Comparison of ENCODE assay signal across 8 cellular contexts in genomic region chr12:754871-755562, GRCh38. TPM values are rescaled to one million over a fixed set of nuclear protein-coding genes. Genes with fewer than 3 reads are reported as not detected.
A peak's percentile ranks its signal among the peaks of the same experiment; 100 is the strongest.
DNase-seq lines count a peak whose midpoint lies in the region; ATAC-seq and TF ChIP-seq lines count a peak whose summit lies in the region.

No MANE protein-coding gene starts in this region.

- peak overlapping the region; percentile 9 to 82 for H3K9ac ChIP-seq in duodenal mucosa (ENCODE audit: low read depth in 1 of 2, low read length in 2 of 2)

- DNase-seq in DMS153 treated with DMSO at 0.1 percent for 48 hours (lab: John Stamatoyannopoulos, UW; ENCODE audit: unreplicated experiment) (peak; percentile 11), DMS153 (lab: John Stamatoyannopoulos, UW) (no peak), HT1080 (ENCODE audit: low read depth) (peak; percentile 68), myocyte (ENCODE audit: low read depth) (peak; percentile 64), occipital lobe (lab: John Stamatoyannopoulos, UW) (no peak)

- H3K36me3 ChIP-seq in duodenal mucosa (ENCODE audit: control insufficient read depth in 1 of 2, insufficient read depth in 2 of 2, low read length in 2 of 2): no peaks in the 10 kb centered on the region

- H3K9me3 ChIP-seq in duodenal mucosa (ENCODE audit: control insufficient read depth in 1 of 2, low read length in 2 of 2): no peaks in the 10 kb centered on the region

- H3K4me1 ChIP-seq in duodenal mucosa (ENCODE audit: control insufficient read depth in 1 of 2, insufficient read depth in 2 of 2, low read length in 2 of 2): peaks cover 25 to 35% of the 10 kb centered on the region in 2 donors

- no peak overlapping the region for H3K27ac ChIP-seq in duodenal mucosa (ENCODE audit: low read depth, low read length)

- H3K4me3 ChIP-seq in duodenal mucosa (ENCODE audit: low read depth in 1 of 2, low read length in 2 of 2): peak overlapping the region; percentile 86 to 96

- peak; percentile 13 for ATAC-seq in SK-N-SH treated with all-trans-retinoic acid at 6 μM for 48 hours
- no peak for ATAC-seq in GM21381 (IDR thresholded peaks at IDR 0.05; ENCODE audit: unreplicated experiment)

- H3K27me3 ChIP-seq in duodenal mucosa (ENCODE audit: control insufficient read depth in 1 of 2, insufficient read depth in 2 of 2, low read length in 2 of 2): no peaks in the 10 kb centered on the region

TF ChIP-seq in SK-N-SH treated with all-trans-retinoic acid at 6 μM for 48 hours, 23 proteins besides CTCF, POLR2A, EP300 and RAD21:
- TF ChIP-seq ZFP3 (CRISPR knock-in tag; IDR thresholded peaks at IDR 0.05) (peak; percentile 89), SNAI2 (CRISPR knock-in tag; IDR thresholded peaks at IDR 0.05) (no peak), ESRRG (CRISPR knock-in tag; IDR thresholded peaks at IDR 0.05) (no peak)

RNA-seq across cellular contexts. Expression of gene WNK1, which starts 2.6 kb away (rescaled TPM):
- 50.6 and 53.5 TPM in 2 replicates for total RNA-seq in HT1080 (2014; rRNA removed; shearing (Covaris generic))
- polyA plus RNA-seq in HT1080 (2015; cell fraction: cytosol; rRNA removed): 35.5 and 44.9 TPM in 2 replicates
- polyA plus RNA-seq in HT1080 (2015; cell fraction: nucleus; rRNA removed): 61.4 and 61.8 TPM in 2 replicates
- total RNA-seq in myocyte (95.2 and 104 TPM in 2 replicates), occipital lobe (84.2 TPM)
- 146 TPM for polyA plus RNA-seq in myocyte (2012)

Comparison
In these comparisons a context has a peak if more than half of its experiments do, and no peak if none do; other contexts are left out.
1. DNase-seq: peak in DMS153 treated with DMSO at 0.1 percent for 48 hours (single experiment), HT1080 (single experiment) and myocyte (single experiment); none in DMS153 (single experiment) and occipital lobe (single experiment).